In genomic region chr4:111957131-111957530, GRCh38 we compare ENCODE assay signal across 9 cellular contexts.
"Had no signal": no experiment of that assay in that cellular context is flagged by ENCODE, and none has a peak within 500 bp of the region (broad histone marks: within the 10 kb centered on the region; RNA-seq: fewer than 3 reads in every experiment).

No MANE protein-coding gene starts in this region.

- H3K4me1 ChIP-seq: HAP-1 had no signal

- H3K27ac ChIP-seq: HL-60, KMS-11 had no signal

- DNase-seq: H7, HFFc6, KBM-7 had no signal

- H3K9me3 ChIP-seq: HAP-1 had no signal

- H3K9ac ChIP-seq: KMS-11 had no signal

- ATAC-seq: GM23338, HCT116, HepG2 had no signal

- H3K4me3 ChIP-seq: GM23338, HAP-1 had no signal

- H3K36me3 ChIP-seq: HAP-1 had no signal
